ENCODE assay signal across 25 cellular contexts in genomic region chr3:18232317-18232716, GRCh38.
"Had no signal": no experiment of that assay in that cellular context is flagged by ENCODE, and none has a peak within 500 bp of the region (broad histone marks: within the 10 kb centered on the region; RNA-seq: fewer than 3 reads in every experiment).

No MANE protein-coding gene starts in this region.

- H3K79me2 ChIP-seq: parathyroid adenoma had no signal

- H3K27ac ChIP-seq: neural progenitor cell, ovary, parathyroid adenoma, psoas muscle, right lobe of liver, sigmoid colon, suprapubic skin, testis, tibial artery, transverse colon, upper lobe of right lung, uterus had no signal

- H3K4me1 ChIP-seq: parathyroid adenoma, psoas muscle, right lobe of liver, suprapubic skin, testis, tibial artery, transverse colon, upper lobe of right lung, uterus had no signal

- H3K4me3 ChIP-seq: neural progenitor cell, ovary, psoas muscle, right lobe of liver, sigmoid colon, suprapubic skin, testis, tibial artery, transverse colon, upper lobe of right lung, uterus had no signal

- DNase-seq: natural killer cell; occipital lobe; ovary; posterior cingulate gyrus; psoas muscle; right cardiac atrium; right lobe of liver; sigmoid colon; small intestine; stimulated activated CD4-positive, alpha-beta T cell treated with anti-CD3 and anti-CD28 coated beads, Interleukin-15, amount 100 ng/mL, for 24 hours; stimulated activated CD4-positive, alpha-beta T cell treated with anti-CD3 and anti-CD28 coated beads, Interleukin-2, amount 100 ng/mL, for 24 hours; stimulated activated CD4-positive, alpha-beta T cell treated with anti-CD3 and anti-CD28 coated beads, Interleukin-2, amount 100 ng/mL, for 48 hours; stimulated activated CD4-positive, alpha-beta T cell treated with anti-CD3 and anti-CD28 coated beads, Interleukin-4, amount 100 ng/mL, for 24 hours; stimulated activated naive B cell treated with anti-CD40 and anti-IgM and Interleukin-4, amounts not matched to agents 10 μg/mL and 1 μg/mL and 100 μg/mL, for 72 hours; stimulated activated naive CD4-positive, alpha-beta T cell treated with Interleukin-2 at 50 U/mL for 16 hours; substantia nigra; testis; tibial artery; transverse colon; upper lobe of right lung; uterus had no signal

- H3K36me3 ChIP-seq: neural progenitor cell, ovary, right lobe of liver, sigmoid colon, suprapubic skin, tibial artery, transverse colon, upper lobe of right lung, uterus had no signal

- FAIRE-seq: small intestine had no signal

- H3K27me3 ChIP-seq: ovary, right lobe of liver, sigmoid colon, testis, tibial artery, transverse colon, upper lobe of right lung, uterus had no signal

- H2AFZ ChIP-seq: neural progenitor cell, parathyroid adenoma had no signal

- H3K9ac ChIP-seq: neural progenitor cell, parathyroid adenoma had no signal

- H3K4me2 ChIP-seq: neural progenitor cell had no signal

- ATAC-seq: natural killer cell; psoas muscle; right cardiac atrium; right lobe of liver; stimulated activated effector memory CD8-positive, alpha-beta T cell treated with anti-CD3 and anti-CD28 coated beads, Interleukin-12 subunit alpha, Interleukin-12 subunit beta, amount 100 ng/mL, for 72 hours; stimulated activated naive B cell treated with anti-CD40 and anti-IgM and Interleukin-4, amounts not matched to agents 10 μg/mL and 1 μg/mL and 100 μg/mL, for 72 hours; upper lobe of right lung had no signal

- H3K9me3 ChIP-seq: ovary, psoas muscle, right lobe of liver, sigmoid colon, suprapubic skin, testis, tibial artery, transverse colon, upper lobe of right lung, uterus had no signal
